In the genomic region with DNA sequence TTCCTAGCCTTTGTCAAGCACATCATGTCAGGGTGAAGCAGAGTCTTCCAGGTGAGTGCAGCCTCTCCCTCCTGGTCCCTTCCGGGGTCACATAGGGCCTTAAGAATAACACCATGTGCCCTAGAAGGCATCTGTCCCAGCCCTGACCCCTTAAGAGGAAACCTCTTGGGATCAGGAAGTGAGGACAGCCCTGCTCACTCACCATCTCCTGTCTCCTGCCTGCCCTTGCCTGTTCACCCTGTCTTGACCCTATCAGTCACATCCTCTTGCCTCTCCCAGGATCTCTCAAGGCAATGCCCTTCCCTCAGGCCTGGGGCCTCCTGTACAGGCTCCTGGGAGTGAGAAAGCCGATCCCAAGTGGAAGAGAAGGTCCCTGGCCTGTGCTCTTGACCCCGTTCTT, we compare ENCODE assay signal across 1 cellular context.
TF ChIP-seq lines count a peak whose summit lies in the region.

No MANE protein-coding gene starts in this region.

TF ChIP-seq in IMR-90, 13 proteins besides CTCF, POLR2A, EP300 and RAD21:
- TF ChIP-seq SMC3 (IDR thresholded peaks at IDR 0.05; ENCODE audit: low read depth, low read length), result no peak
- TF ChIP-seq, protein P1, sequence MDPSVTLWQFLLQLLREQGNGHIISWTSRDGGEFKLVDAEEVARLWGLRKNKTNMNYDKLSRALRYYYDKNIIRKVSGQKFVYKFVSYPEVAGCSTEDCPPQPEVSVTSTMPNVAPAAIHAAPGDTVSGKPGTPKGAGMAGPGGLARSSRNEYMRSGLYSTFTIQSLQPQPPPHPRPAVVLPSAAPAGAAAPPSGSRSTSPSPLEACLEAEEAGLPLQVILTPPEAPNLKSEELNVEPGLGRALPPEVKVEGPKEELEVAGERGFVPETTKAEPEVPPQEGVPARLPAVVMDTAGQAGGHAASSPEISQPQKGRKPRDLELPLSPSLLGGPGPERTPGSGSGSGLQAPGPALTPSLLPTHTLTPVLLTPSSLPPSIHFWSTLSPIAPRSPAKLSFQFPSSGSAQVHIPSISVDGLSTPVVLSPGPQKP (IDR thresholded peaks at IDR 0.05; ENCODE audit: borderline replicate concordance, low read depth, low read length), result no peak
- no peak for TF ChIP-seq BHLHE40 (IDR thresholded peaks at IDR 0.05; ENCODE audit: low read depth, low read length)
- no peak for TF ChIP-seq NFE2L2 (IDR thresholded peaks at IDR 0.05; ENCODE audit: low read depth, low read length)
